20 cellular contexts compared by ENCODE assay signal in genomic region chr4:79920454-79920853, GRCh38.
"Had no signal": no experiment of that assay in that cellular context is flagged by ENCODE, and none has a peak within 500 bp of the region (broad histone marks: within the 10 kb centered on the region; RNA-seq: fewer than 3 reads in every experiment).

No MANE protein-coding gene starts in this region.

- H3K4me3 ChIP-seq: left lung, lung, pancreas, tibial artery, upper lobe of left lung, uterus had no signal

- H3K27me3 Mint-ChIP-seq: dendritic cell treated with granulocyte-macrophage colony-stimulating factor and Interleukin-4, amounts not matched to agents 40 ng/mL and 50 ng/mL, for 4 days; naive B cell; progenitor cell of endocrine pancreas had no signal

- H3K9me3 ChIP-seq: left lung, pancreas, tibial artery, upper lobe of left lung, uterus had no signal

- H3K4me1 ChIP-seq: left lung, pancreas, tibial artery, upper lobe of left lung, uterus had no signal

- H3K27ac Mint-ChIP-seq: dendritic cell treated with granulocyte-macrophage colony-stimulating factor and Interleukin-4, amounts not matched to agents 40 ng/mL and 50 ng/mL, for 4 days; endodermal cell; immature natural killer cell; nephron; progenitor cell of endocrine pancreas had no signal

- H3K36me3 Mint-ChIP-seq: immature natural killer cell, naive B cell had no signal

- ATAC-seq: foreskin keratinocyte, left lung, pancreas, right cardiac atrium had no signal

- H3K9me3 Mint-ChIP-seq: dendritic cell treated with granulocyte-macrophage colony-stimulating factor and Interleukin-4, amounts not matched to agents 40 ng/mL and 50 ng/mL, for 4 days; endodermal cell; immature natural killer cell; naive B cell had no signal

- H3K4me3 Mint-ChIP-seq: dendritic cell treated with granulocyte-macrophage colony-stimulating factor and Interleukin-4, amounts not matched to agents 40 ng/mL and 50 ng/mL, for 4 days; endodermal cell; immature natural killer cell; naive B cell; nephron had no signal

- H3K4me1 Mint-ChIP-seq: endodermal cell, immature natural killer cell had no signal

- DNase-seq: endodermal cell; erythroblast; foreskin keratinocyte; immature natural killer cell; left lung; mesendoderm; naive B cell; occipital lobe; pancreas; right cardiac atrium; small intestine; stimulated activated CD4-positive, alpha-beta T cell treated with anti-CD3 and anti-CD28 coated beads, Interleukin-12 subunit alpha, Interleukin-12 subunit beta, amount 100 ng/mL, for 4 hours; stimulated activated naive CD4-positive, alpha-beta T cell treated with Interleukin-2 at 50 U/mL for 16 hours; tibial artery; upper lobe of left lung; uterus had no signal

- H3K27me3 ChIP-seq: foreskin keratinocyte, left lung, pancreas, tibial artery, upper lobe of left lung, uterus had no signal

- H3K27ac ChIP-seq: foreskin keratinocyte, left lung, pancreas, tibial artery, upper lobe of left lung, uterus had no signal

- H3K36me3 ChIP-seq: left lung, pancreas, tibial artery, upper lobe of left lung, uterus had no signal
